17 cellular contexts compared by ENCODE assay signal in genomic region chr4:157509286-157509685, GRCh38.
A peak's percentile ranks its signal among the peaks of the same experiment; 100 is the strongest.
DNase-seq lines count a peak whose midpoint lies in the region; ATAC-seq and TF ChIP-seq lines count a peak whose summit lies in the region.
"Had no signal": no experiment of that assay in that cellular context is flagged by ENCODE, and none has a peak within 500 bp of the region (broad histone marks: within the 10 kb centered on the region; RNA-seq: fewer than 3 reads in every experiment).

No MANE protein-coding gene starts in this region.

- no peak overlapping the region for H3K27ac Mint-ChIP-seq in CD14-positive monocyte

- WGBS in prostate gland = 66% methylated on average over 3 of the region's 3 CpGs

- H3K4me3 Mint-ChIP-seq in CD14-positive monocyte = no peak overlapping the region

- H3K27me3 ChIP-seq in BLaER1 treated with 17β-estradiol and CSF1 and Interleukin-3, amounts not matched to agents 10 nM and 100 nM = no peaks in the 10 kb centered on the region
- H3K27me3 ChIP-seq in OCI-LY3 (ENCODE audit: low read depth, low read length) = no peaks in the 10 kb centered on the region
- no peaks in the 10 kb centered on the region for H3K27me3 ChIP-seq in prostate gland (replicated peaks; ENCODE audit: insufficient read depth)

- peak overlapping the region; percentile 51; the same call in 1 of the 2 replicates for H2AFZ ChIP-seq in OCI-LY3 (ENCODE audit: low read depth, low read length)
- H2AFZ ChIP-seq: GM23248 had no signal

- no peak overlapping the region; a peak in 1 of 22 replicates for H3K9ac ChIP-seq in BLaER1 treated with 17β-estradiol and CSF1 and Interleukin-3, amounts not matched to agents 10 nM and 100 nM
- no peak overlapping the region for H3K9ac ChIP-seq in OCI-LY3 (ENCODE audit: low read length)
- H3K9ac ChIP-seq: GM23248 had no signal

- no peaks in the 10 kb centered on the region for H3K9me3 ChIP-seq in BLaER1 treated with 17β-estradiol and CSF1 and Interleukin-3, amounts not matched to agents 10 nM and 100 nM (replicated peaks in 1 of 11)
- H3K9me3 ChIP-seq in OCI-LY3 (ENCODE audit: insufficient read depth, low read length) (no peaks in the 10 kb centered on the region), prostate gland (no peaks in the 10 kb centered on the region)
- H3K9me3 ChIP-seq: A549 had no signal

- peaks cover 0 to 2% (median 0%) of the 10 kb centered on the region in 7 donors for H3K9me3 Mint-ChIP-seq in CD14-positive monocyte

- H3K79me2 ChIP-seq in OCI-LY3 (ENCODE audit: low read length) = no peaks in the 10 kb centered on the region

- H3K27me3 Mint-ChIP-seq in CD14-positive monocyte (ENCODE audit: low read depth in 3 of 3) = peaks cover 0 to 4% (median 1%) of the 10 kb centered on the region in 3 donors

- peak overlapping the region in 7 of 11 experiments; percentile 22 to 65 (median 46); a peak in 13 of 22 replicates for H3K4me2 ChIP-seq in BLaER1 treated with 17β-estradiol and CSF1 and Interleukin-3, amounts not matched to agents 10 nM and 100 nM
- H3K4me2 ChIP-seq in OCI-LY3 (ENCODE audit: low read length) = peak overlapping the region; percentile 31
- H3K4me2 ChIP-seq: A549 had no signal

- H3K27ac ChIP-seq in BLaER1 treated with 17β-estradiol and CSF1 and Interleukin-3, amounts not matched to agents 10 nM and 100 nM = no peak overlapping the region
- H3K27ac ChIP-seq in OCI-LY3 (ENCODE audit: low read length) (no peak overlapping the region), prostate gland (no peak overlapping the region)
- H3K27ac ChIP-seq: A549, C4-2B, GM23248 had no signal

- intact Hi-C loops in CD14-positive monocyte (cut with micrococcal nuclease) = no loop called here
- intact Hi-C loops in prostate gland (cut with DNase I) = no loop called here

- no peak overlapping the region for H3K4me3 ChIP-seq in BLaER1 treated with 17β-estradiol and CSF1 and Interleukin-3, amounts not matched to agents 10 nM and 100 nM
- H3K4me3 ChIP-seq in OCI-LY3 (ENCODE audit: low read length) = no peak overlapping the region; the same call in 1 of the 2 replicates
- no peak overlapping the region for H3K4me3 ChIP-seq in prostate gland
- H3K4me3 ChIP-seq: A549, GM23248 had no signal

- DNase-seq in foreskin melanocyte = peak; percentile 67
- peak; percentile 45 for DNase-seq in pons (ENCODE audit: low spot score)
- no peak for DNase-seq in CD14-positive monocyte (ENCODE audit: low spot score)
- no peak for DNase-seq in prostate gland (ENCODE audit: low spot score)
- DNase-seq: DMS 273 treated with DMSO at 0.1 percent for 48 hours, GDM1, GM23248, HCEC 1CT, NCI-H1105, NCI-H2081, NCI-H2171 treated with DMSO at 0.1 percent for 48 hours, PC-3 had no signal

- no peaks in the 10 kb centered on the region for H3K36me3 Mint-ChIP-seq in CD14-positive monocyte

- H3K4me1 Mint-ChIP-seq in CD14-positive monocyte = no peaks in the 10 kb centered on the region

- peaks cover 0 to 11% (median 3%) of the 10 kb centered on the region in 10 experiments; a peak in 9 of 20 replicates for H3K4me1 ChIP-seq in BLaER1 treated with 17β-estradiol and CSF1 and Interleukin-3, amounts not matched to agents 10 nM and 100 nM
- H3K4me1 ChIP-seq in OCI-LY3 (ENCODE audit: low read length) (peaks cover 7% of the 10 kb centered on the region), prostate gland (replicated peaks) (no peaks in the 10 kb centered on the region)
- H3K4me1 ChIP-seq: A549 had no signal

- no peak for ATAC-seq in HG03469 (IDR thresholded peaks at IDR 0.05; ENCODE audit: unreplicated experiment)
- ATAC-seq: A549, PC-3 had no signal

- no peak for TF ChIP-seq POLR2A in prostate gland (IDR thresholded peaks at IDR 0.05)

- no peak for TF ChIP-seq CTCF in OCI-LY3 (IDR thresholded peaks at IDR 0.05; ENCODE audit: low read depth, low read length)
- no peak for TF ChIP-seq CTCF in CD14-positive monocyte (IDR thresholded peaks at IDR 0.05)
- no peak for TF ChIP-seq CTCF in prostate gland (IDR thresholded peaks at IDR 0.05)

- H3K36me3 ChIP-seq in BLaER1 treated with 17β-estradiol and CSF1 and Interleukin-3, amounts not matched to agents 10 nM and 100 nM = no peaks in the 10 kb centered on the region
- H3K36me3 ChIP-seq in OCI-LY3 (replicated peaks; ENCODE audit: low read depth, low read length) (no peaks in the 10 kb centered on the region), prostate gland (no peaks in the 10 kb centered on the region)

- no peaks in the 10 kb centered on the region for H4K20me1 ChIP-seq in BLaER1 treated with 17β-estradiol and CSF1 and Interleukin-3, amounts not matched to agents 10 nM and 100 nM
- no peaks in the 10 kb centered on the region for H4K20me1 ChIP-seq in OCI-LY3 (ENCODE audit: insufficient read depth, low read length)

Comparison
In these comparisons a context has a peak if more than half of its experiments do, and no peak if none do; other contexts are left out.
1. DNase-seq: peak in foreskin melanocyte (single experiment) and pons (single experiment); none in CD14-positive monocyte (single experiment) and prostate gland (single experiment).